ENCODE assay signal across 1 cellular context in genomic region chr16:87878704-87879103, GRCh38.
TF ChIP-seq lines count a peak whose summit lies in the region.

No MANE protein-coding gene starts in this region.

TF ChIP-seq in HepG2, 621 proteins besides CTCF, POLR2A, EP300 and RAD21 (continued from another document and continues in another):
- TF ChIP-seq, protein P1, sequence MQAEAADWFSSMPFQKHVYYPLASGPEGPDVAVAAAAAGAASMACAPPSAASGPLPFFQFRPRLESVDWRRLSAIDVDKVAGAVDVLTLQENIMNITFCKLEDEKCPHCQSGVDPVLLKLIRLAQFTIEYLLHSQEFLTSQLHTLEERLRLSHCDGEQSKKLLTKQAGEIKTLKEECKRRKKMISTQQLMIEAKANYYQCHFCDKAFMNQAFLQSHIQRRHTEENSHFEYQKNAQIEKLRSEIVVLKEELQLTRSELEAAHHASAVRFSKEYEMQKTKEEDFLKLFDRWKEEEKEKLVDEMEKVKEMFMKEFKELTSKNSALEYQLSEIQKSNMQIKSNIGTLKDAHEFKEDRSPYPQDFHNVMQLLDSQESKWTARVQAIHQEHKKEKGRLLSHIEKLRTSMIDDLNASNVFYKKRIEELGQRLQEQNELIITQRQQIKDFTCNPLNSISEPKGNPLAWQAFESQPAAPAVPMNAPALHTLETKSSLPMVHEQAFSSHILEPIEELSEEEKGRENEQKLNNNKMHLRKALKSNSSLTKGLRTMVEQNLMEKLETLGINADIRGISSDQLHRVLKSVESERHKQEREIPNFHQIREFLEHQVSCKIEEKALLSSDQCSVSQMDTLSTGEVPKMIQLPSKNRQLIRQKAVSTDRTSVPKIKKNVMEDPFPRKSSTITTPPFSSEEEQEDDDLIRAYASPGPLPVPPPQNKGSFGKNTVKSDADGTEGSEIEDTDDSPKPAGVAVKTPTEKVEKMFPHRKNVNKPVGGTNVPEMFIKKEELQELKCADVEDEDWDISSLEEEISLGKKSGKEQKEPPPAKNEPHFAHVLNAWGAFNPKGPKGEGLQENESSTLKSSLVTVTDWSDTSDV (CRISPR knock-in tag; IDR thresholded peaks at IDR 0.05): no peak
- TF ChIP-seq KAT2B (IDR thresholded peaks at IDR 0.05; ENCODE audit: borderline replicate concordance, low read depth, low read length) (no peak), CEBPB (IDR thresholded peaks at IDR 0.05; ENCODE audit: borderline replicate concordance, low read depth, low read length) (no peak), ZNF556 (CRISPR knock-in tag; IDR thresholded peaks at IDR 0.05; ENCODE audit: borderline replicate concordance) (no peak), ZNF816 (CRISPR knock-in tag; IDR thresholded peaks at IDR 0.05; ENCODE audit: borderline replicate concordance) (no peak), MATR3 (CRISPR knock-in tag; IDR thresholded peaks at IDR 0.05) (no peak), HDAC2 (CRISPR knock-in tag; IDR thresholded peaks at IDR 0.05) (no peak), HNF1A (IDR thresholded peaks at IDR 0.05; ENCODE audit: low read depth) (no peak), HNF1A (CRISPR knock-in tag; IDR thresholded peaks at IDR 0.05; ENCODE audit: borderline replicate concordance) (no peak), ATF7 (IDR thresholded peaks at IDR 0.05) (no peak), ATF7 (CRISPR knock-in tag; IDR thresholded peaks at IDR 0.05) (0 out of 2 replicates have a peak, but pooled peaks have one; percentile 1), ZNF83 (CRISPR knock-in tag; IDR thresholded peaks at IDR 0.05; ENCODE audit: borderline replicate concordance) (no peak), SOX5 (CRISPR knock-in tag; IDR thresholded peaks at IDR 0.05; ENCODE audit: borderline replicate concordance) (peak; percentile 77; the same call in 1 of the 2 replicates), ONECUT2 (CRISPR knock-in tag; IDR thresholded peaks at IDR 0.05) (no peak), NRL (CRISPR knock-in tag; IDR thresholded peaks at IDR 0.05; ENCODE audit: borderline replicate concordance) (no peak), NR2F6 (IDR thresholded peaks at IDR 0.05) (0 out of 2 replicates have a peak, but pooled peaks have one; percentile 20), NR2F6 (CRISPR knock-in tag; IDR thresholded peaks at IDR 0.05) (0 out of 2 replicates have a peak, but pooled peaks have one; percentile 25), ZNF234 (CRISPR knock-in tag; conservative IDR thresholded peaks at IDR 0.05) (no peak), ZNF615 (CRISPR knock-in tag; IDR thresholded peaks at IDR 0.05; ENCODE audit: borderline replicate concordance) (no peak), NFRKB (IDR thresholded peaks at IDR 0.05) (no peak), MBNL3 (CRISPR knock-in tag; conservative IDR thresholded peaks at IDR 0.05) (no peak), TRIM24 (CRISPR knock-in tag; IDR thresholded peaks at IDR 0.05) (no peak), EEA1 (CRISPR knock-in tag; IDR thresholded peaks at IDR 0.05; ENCODE audit: borderline replicate concordance) (no peak), ZNF18 (CRISPR knock-in tag; IDR thresholded peaks at IDR 0.05; ENCODE audit: insufficient replicate concordance) (no peak), GABPA (IDR thresholded peaks at IDR 0.05; ENCODE audit: low read depth, low read length) (no peak), GABPA (CRISPR knock-in tag; IDR thresholded peaks at IDR 0.05; ENCODE audit: low read depth) (no peak), ZNF660 (CRISPR knock-in tag; IDR thresholded peaks at IDR 0.05; ENCODE audit: borderline replicate concordance, low read depth) (no peak), ZNF20 (CRISPR knock-in tag; IDR thresholded peaks at IDR 0.05) (no peak), CAMTA2 (CRISPR knock-in tag; IDR thresholded peaks at IDR 0.05; ENCODE audit: borderline replicate concordance) (no peak), SP4 (CRISPR knock-in tag; IDR thresholded peaks at IDR 0.05) (no peak), YY1 (IDR thresholded peaks at IDR 0.05; ENCODE audit: insufficient read depth, insufficient replicate concordance, low read depth, low read length) (no peak), DNMT1 (CRISPR knock-in tag; IDR thresholded peaks at IDR 0.05) (no peak), NFKB2 (CRISPR knock-in tag; IDR thresholded peaks at IDR 0.05; ENCODE audit: borderline replicate concordance) (no peak), POLR2AphosphoS2 (IDR thresholded peaks at IDR 0.05; ENCODE audit: low read depth, low read length) (no peak), ZFP36L1 (CRISPR knock-in tag; IDR thresholded peaks at IDR 0.05) (no peak)
- TF ChIP-seq, protein P2, sequence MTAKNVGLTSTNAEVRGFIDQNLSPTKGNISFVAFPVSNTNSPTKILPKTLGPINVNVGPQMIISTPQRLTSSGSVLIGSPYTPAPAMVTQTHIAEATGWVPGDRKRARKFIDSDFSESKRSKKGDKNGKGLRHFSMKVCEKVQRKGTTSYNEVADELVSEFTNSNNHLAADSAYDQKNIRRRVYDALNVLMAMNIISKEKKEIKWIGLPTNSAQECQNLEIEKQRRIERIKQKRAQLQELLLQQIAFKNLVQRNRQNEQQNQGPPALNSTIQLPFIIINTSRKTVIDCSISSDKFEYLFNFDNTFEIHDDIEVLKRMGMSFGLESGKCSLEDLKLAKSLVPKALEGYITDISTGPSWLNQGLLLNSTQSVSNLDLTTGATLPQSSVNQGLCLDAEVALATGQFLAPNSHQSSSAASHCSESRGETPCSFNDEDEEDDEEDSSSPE (CRISPR knock-in tag; IDR thresholded peaks at IDR 0.05): no peak
- TF ChIP-seq, protein P3, sequence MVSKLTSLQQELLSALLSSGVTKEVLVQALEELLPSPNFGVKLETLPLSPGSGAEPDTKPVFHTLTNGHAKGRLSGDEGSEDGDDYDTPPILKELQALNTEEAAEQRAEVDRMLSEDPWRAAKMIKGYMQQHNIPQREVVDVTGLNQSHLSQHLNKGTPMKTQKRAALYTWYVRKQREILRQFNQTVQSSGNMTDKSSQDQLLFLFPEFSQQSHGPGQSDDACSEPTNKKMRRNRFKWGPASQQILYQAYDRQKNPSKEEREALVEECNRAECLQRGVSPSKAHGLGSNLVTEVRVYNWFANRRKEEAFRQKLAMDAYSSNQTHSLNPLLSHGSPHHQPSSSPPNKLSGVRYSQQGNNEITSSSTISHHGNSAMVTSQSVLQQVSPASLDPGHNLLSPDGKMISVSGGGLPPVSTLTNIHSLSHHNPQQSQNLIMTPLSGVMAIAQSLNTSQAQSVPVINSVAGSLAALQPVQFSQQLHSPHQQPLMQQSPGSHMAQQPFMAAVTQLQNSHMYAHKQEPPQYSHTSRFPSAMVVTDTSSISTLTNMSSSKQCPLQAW (CRISPR knock-in tag; IDR thresholded peaks at IDR 0.05): no peak
- TF ChIP-seq, protein P4, sequence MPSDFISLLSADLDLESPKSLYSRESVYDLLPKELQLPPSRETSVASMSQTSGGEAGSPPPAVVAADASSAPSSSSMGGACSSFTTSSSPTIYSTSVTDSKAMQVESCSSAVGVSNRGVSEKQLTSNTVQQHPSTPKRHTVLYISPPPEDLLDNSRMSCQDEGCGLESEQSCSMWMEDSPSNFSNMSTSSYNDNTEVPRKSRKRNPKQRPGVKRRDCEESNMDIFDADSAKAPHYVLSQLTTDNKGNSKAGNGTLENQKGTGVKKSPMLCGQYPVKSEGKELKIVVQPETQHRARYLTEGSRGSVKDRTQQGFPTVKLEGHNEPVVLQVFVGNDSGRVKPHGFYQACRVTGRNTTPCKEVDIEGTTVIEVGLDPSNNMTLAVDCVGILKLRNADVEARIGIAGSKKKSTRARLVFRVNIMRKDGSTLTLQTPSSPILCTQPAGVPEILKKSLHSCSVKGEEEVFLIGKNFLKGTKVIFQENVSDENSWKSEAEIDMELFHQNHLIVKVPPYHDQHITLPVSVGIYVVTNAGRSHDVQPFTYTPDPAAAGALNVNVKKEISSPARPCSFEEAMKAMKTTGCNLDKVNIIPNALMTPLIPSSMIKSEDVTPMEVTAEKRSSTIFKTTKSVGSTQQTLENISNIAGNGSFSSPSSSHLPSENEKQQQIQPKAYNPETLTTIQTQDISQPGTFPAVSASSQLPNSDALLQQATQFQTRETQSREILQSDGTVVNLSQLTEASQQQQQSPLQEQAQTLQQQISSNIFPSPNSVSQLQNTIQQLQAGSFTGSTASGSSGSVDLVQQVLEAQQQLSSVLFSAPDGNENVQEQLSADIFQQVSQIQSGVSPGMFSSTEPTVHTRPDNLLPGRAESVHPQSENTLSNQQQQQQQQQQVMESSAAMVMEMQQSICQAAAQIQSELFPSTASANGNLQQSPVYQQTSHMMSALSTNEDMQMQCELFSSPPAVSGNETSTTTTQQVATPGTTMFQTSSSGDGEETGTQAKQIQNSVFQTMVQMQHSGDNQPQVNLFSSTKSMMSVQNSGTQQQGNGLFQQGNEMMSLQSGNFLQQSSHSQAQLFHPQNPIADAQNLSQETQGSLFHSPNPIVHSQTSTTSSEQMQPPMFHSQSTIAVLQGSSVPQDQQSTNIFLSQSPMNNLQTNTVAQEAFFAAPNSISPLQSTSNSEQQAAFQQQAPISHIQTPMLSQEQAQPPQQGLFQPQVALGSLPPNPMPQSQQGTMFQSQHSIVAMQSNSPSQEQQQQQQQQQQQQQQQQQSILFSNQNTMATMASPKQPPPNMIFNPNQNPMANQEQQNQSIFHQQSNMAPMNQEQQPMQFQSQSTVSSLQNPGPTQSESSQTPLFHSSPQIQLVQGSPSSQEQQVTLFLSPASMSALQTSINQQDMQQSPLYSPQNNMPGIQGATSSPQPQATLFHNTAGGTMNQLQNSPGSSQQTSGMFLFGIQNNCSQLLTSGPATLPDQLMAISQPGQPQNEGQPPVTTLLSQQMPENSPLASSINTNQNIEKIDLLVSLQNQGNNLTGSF (CRISPR knock-in tag; IDR thresholded peaks at IDR 0.05): no peak
